Comparison of ENCODE assay signal across 21 cellular contexts in genomic region chr18:79373736-79374135, GRCh38. TPM values are rescaled to one million over a fixed set of nuclear protein-coding genes. Genes with fewer than 3 reads are reported as not detected.
DNase-seq lines count a peak whose midpoint lies in the region; ATAC-seq, FAIRE-seq and TF ChIP-seq lines count a peak whose summit lies in the region.
"Had no signal": no experiment of that assay in that cellular context is flagged by ENCODE, and none has a peak within 500 bp of the region (broad histone marks: within the 10 kb centered on the region; RNA-seq: fewer than 3 reads in every experiment).

No MANE protein-coding gene starts in this region.

- peaks cover 2 to 13% (median 5%) of the 10 kb centered on the region in 6 donors for H3K4me1 ChIP-seq in spleen
- H3K4me1 ChIP-seq: A549, Caco-2 had no signal

- H3K36me3 ChIP-seq in bronchial epithelial cell (ENCODE audit: control insufficient read depth, insufficient read depth, low read length) (peaks cover 3% of the 10 kb centered on the region), spleen (peaks cover 0 to 72% (median 18%) of the 10 kb centered on the region in 6 donors)

- CTCF ChIA-PET in activated naive CD4-positive, alpha-beta T cell treated with anti-CD3 and anti-CD28 coated beads for 36 hours (lab: Charles Lee), result interaction anchor here (1.4 to 1.5 kb wide), 2 partner anchors 156 to 269 kb away, joined by 5 to 7 read pairs; no protein-coding TSS in a partner anchor

- H3K9me3 ChIP-seq in spleen, result no peaks in the 10 kb centered on the region
- H3K9me3 ChIP-seq: A549, Caco-2 had no signal

- no peaks in the 10 kb centered on the region for H3K27me3 Mint-ChIP-seq in activated naive CD4-positive, alpha-beta T cell treated with anti-CD3 and anti-CD28 coated beads for 36 hours (ENCODE audit: low read depth)
- H3K27me3 Mint-ChIP-seq: CD4-positive, alpha-beta T cell had no signal

- no peak overlapping the region for H3K27ac Mint-ChIP-seq in activated naive CD4-positive, alpha-beta T cell treated with anti-CD3 and anti-CD28 coated beads for 36 hours
- H3K27ac Mint-ChIP-seq: GM23338 had no signal

- H3K4me3 ChIP-seq in bronchial epithelial cell (ENCODE audit: low read depth, low read length), result no peak overlapping the region
- no peak overlapping the region for H3K4me3 ChIP-seq in spleen
- H3K4me3 ChIP-seq: A549, GM23338 had no signal

- H3K36me3 Mint-ChIP-seq in activated naive CD4-positive, alpha-beta T cell treated with anti-CD3 and anti-CD28 coated beads for 36 hours (ENCODE audit: low read depth), result peaks cover 2% of the 10 kb centered on the region

- 93 to 97% (median 95%) methylated on average over 17 of the region's 17 CpGs for WGBS in spleen, 5 donors

- TF ChIP-seq POLR2A in spleen (IDR thresholded peaks at IDR 0.05), result no peak

- TF ChIP-seq CTCF in bronchial epithelial cell (IDR thresholded peaks at IDR 0.05; ENCODE audit: insufficient read depth, low read length, severe bottlenecking) (no peak), spleen (IDR thresholded peaks at IDR 0.05 in 8 of 11, conservative IDR thresholded peaks at IDR 0.05 in 3 of 11) (no peak)

- FAIRE-seq in bronchial epithelial cell (lab: Jason Lieb, UNC), result peak; percentile 55
- FAIRE-seq: A549, G401.6, GM12891, GM19239, H54 had no signal

- no peaks in the 10 kb centered on the region for H3K27me3 ChIP-seq in bronchial epithelial cell (ENCODE audit: control insufficient read depth, insufficient read depth, low read length)
- no peaks in the 10 kb centered on the region for H3K27me3 ChIP-seq in layer of hippocampus (ENCODE audit: control insufficient read depth, insufficient read depth, low read length)
- no peaks in the 10 kb centered on the region for H3K27me3 ChIP-seq in spleen (replicated peaks in 1 of 7)

- ATAC-seq in HG03378 (IDR thresholded peaks at IDR 0.05; ENCODE audit: unreplicated experiment), result no peak
- ATAC-seq: A549, GM23338 had no signal

- peaks cover 15% of the 10 kb centered on the region for H3K4me1 Mint-ChIP-seq in activated naive CD4-positive, alpha-beta T cell treated with anti-CD3 and anti-CD28 coated beads for 36 hours (ENCODE audit: low read depth)

- H3K9me3 Mint-ChIP-seq in activated naive CD4-positive, alpha-beta T cell treated with anti-CD3 and anti-CD28 coated beads for 36 hours, result no peaks in the 10 kb centered on the region
- H3K9me3 Mint-ChIP-seq: CD4-positive, alpha-beta T cell; GM23338 had no signal

- peak overlapping the region; percentile 57 for H3K27ac ChIP-seq in layer of hippocampus (ENCODE audit: low read depth, low read length)
- no peak overlapping the region for H3K27ac ChIP-seq in spleen
- H3K27ac ChIP-seq: 22Rv1, A549, C4-2B, HL-60 had no signal

- intact Hi-C loops in spleen (cut with DNase I; ENCODE audit: low total_unique reads), result no loop called here
- intact Hi-C loops in activated naive CD4-positive, alpha-beta T cell treated with anti-CD3 and anti-CD28 coated beads for 36 hours (cut with micrococcal nuclease), result loop anchor here (10.0 kb wide), 1 partner anchor 781 kb away; no protein-coding TSS in a partner anchor

- peak; percentile 29 for DNase-seq in activated CD8-positive, alpha-beta memory T cell treated with anti-CD3 and anti-CD28 coated beads, Interleukin-2, amount 50 U/mL, for 48 hours
- DNase-seq in activated CD8-positive, alpha-beta memory T cell treated with anti-CD3 and anti-CD28 coated beads, Interleukin-2, amount 50 U/mL, for 4 hours, result no peak
- DNase-seq in bronchial epithelial cell (ENCODE audit: low read depth), result no peak
- peak; percentile 60 for DNase-seq in spleen
- no peak for DNase-seq in activated naive CD4-positive, alpha-beta T cell treated with anti-CD3 and anti-CD28 coated beads for 36 hours
- DNase-seq in stimulated activated CD4-positive, alpha-beta T cell treated with anti-CD3 and anti-CD28 coated beads, Interleukin-4, amount 100 ng/mL, for 1 hour, result no peak
- DNase-seq: AML-193; Caco-2; CD4-positive, alpha-beta T cell; HCEC 1CT had no signal

- H3K4me3 Mint-ChIP-seq in activated naive CD4-positive, alpha-beta T cell treated with anti-CD3 and anti-CD28 coated beads for 36 hours, result no peak overlapping the region
- H3K4me3 Mint-ChIP-seq: CD4-positive, alpha-beta T cell; GM23338 had no signal

RNA-seq across cellular contexts. Expression of gene NFATC1, which starts 22.0 kb away (rescaled TPM):
- total RNA-seq in bronchial epithelial cell, result 0.53 and 1.7 TPM in 2 replicates
- total RNA-seq in spleen, result 10 to 100 TPM; 38.6 to 64.9 (median 56.1) TPM
- 10 to 100 TPM; 20.7 to 36.4 (median 30.0) TPM for polyA plus RNA-seq in spleen
- total RNA-seq in activated naive CD4-positive, alpha-beta T cell treated with anti-CD3 and anti-CD28 coated beads for 36 hours, result 10 to 100 TPM; 77.8 to 79.4 TPM

Comparison
In these comparisons a context has a peak if more than half of its experiments do, and no peak if none do; other contexts are left out.
1. DNase-seq: peak in activated CD8-positive, alpha-beta memory T cell treated with anti-CD3 and anti-CD28 coated beads, Interleukin-2, amount 50 U/mL, for 48 hours (single experiment) and spleen (single experiment); none in activated CD8-positive, alpha-beta memory T cell treated with anti-CD3 and anti-CD28 coated beads, Interleukin-2, amount 50 U/mL, for 4 hours (single experiment), bronchial epithelial cell (single experiment), activated naive CD4-positive, alpha-beta T cell treated with anti-CD3 and anti-CD28 coated beads for 36 hours (single experiment) and stimulated activated CD4-positive, alpha-beta T cell treated with anti-CD3 and anti-CD28 coated beads, Interleukin-4, amount 100 ng/mL, for 1 hour (single experiment).
2. RNA of gene NFATC1, which starts 22.0 kb away (total RNA-seq): 77.8 to 79.4 TPM in activated naive CD4-positive, alpha-beta T cell treated with anti-CD3 and anti-CD28 coated beads for 36 hours and 38.6 to 64.9 TPM in spleen; 0.53 to 1.7 TPM in bronchial epithelial cell; every median in the first group is over 10 times any median in the second.